Comparison of ENCODE assay signal across 9 cellular contexts in the genomic region with DNA sequence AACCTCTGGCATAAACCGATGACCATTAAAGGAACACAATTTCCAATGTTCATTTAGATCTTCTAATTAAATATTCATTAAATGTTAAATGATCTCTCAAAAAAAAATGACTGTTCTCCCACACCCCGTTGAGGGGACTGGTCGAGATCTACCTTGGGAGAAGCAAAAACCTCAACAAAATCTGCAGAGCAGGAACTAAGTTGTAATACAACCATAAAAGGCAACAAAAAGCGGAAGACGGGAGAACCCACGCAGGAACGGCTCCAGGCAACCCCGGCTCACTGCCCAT. TPM values are rescaled to one million over a fixed set of nuclear protein-coding genes. Genes with fewer than 3 reads are reported as not detected.
DNase-seq lines count a peak whose midpoint lies in the region; ATAC-seq and TF ChIP-seq lines count a peak whose summit lies in the region.
"Had no signal": no experiment of that assay in that cellular context is flagged by ENCODE, and none has a peak within 500 bp of the region (broad histone marks: within the 10 kb centered on the region; RNA-seq: fewer than 3 reads in every experiment).

No MANE protein-coding gene starts in this region.

- peak overlapping the region; percentile 91 for H3K27ac ChIP-seq in CD8-positive, alpha-beta T cell (ENCODE audit: low read depth, low read length)
- H3K27ac ChIP-seq in esophagus muscularis mucosa (replicated peaks in 1 of 4) (peak overlapping the region; percentile 95 to 99 (median 98)), neural cell (ENCODE audit: low read length) (no peak overlapping the region)

- WGBS in esophagus muscularis mucosa = 9% methylated on average over 8 of the region's 8 CpGs

- peaks cover 19% of the 10 kb centered on the region for H3K4me1 ChIP-seq in CD8-positive, alpha-beta T cell (ENCODE audit: insufficient read depth, low read length)
- peaks cover 4 to 10% (median 6%) of the 10 kb centered on the region in 4 donors for H3K4me1 ChIP-seq in esophagus muscularis mucosa

- no peaks in the 10 kb centered on the region for H3K9me3 Mint-ChIP-seq in CD8-positive, alpha-beta T cell

- H3K27ac Mint-ChIP-seq in CD8-positive, alpha-beta T cell = peak overlapping the region; percentile 98

- no peak overlapping the region for H2AFZ ChIP-seq in neural cell (ENCODE audit: low read depth, low read length)

- no peaks in the 10 kb centered on the region for H3K36me3 ChIP-seq in CD8-positive, alpha-beta T cell (ENCODE audit: insufficient read depth, low read length)
- H3K36me3 ChIP-seq in esophagus muscularis mucosa (no peaks in the 10 kb centered on the region), neural cell (ENCODE audit: insufficient read depth, low read length) (no peaks in the 10 kb centered on the region)

- no peaks in the 10 kb centered on the region for H3K9me2 ChIP-seq in neural cell (ENCODE audit: insufficient read depth, low read length)

- no peaks in the 10 kb centered on the region for H3K27me3 ChIP-seq in CD8-positive, alpha-beta T cell (ENCODE audit: insufficient read depth, low read length)
- H3K27me3 ChIP-seq in esophagus muscularis mucosa (no peaks in the 10 kb centered on the region), neural cell (ENCODE audit: insufficient read depth, low read depth, low read length) (peaks cover 13% of the 10 kb centered on the region)

- peak overlapping the region; percentile 29 for H3K9ac ChIP-seq in neural cell (ENCODE audit: low read length)

- H3K4me1 Mint-ChIP-seq in CD8-positive, alpha-beta T cell (ENCODE audit: low read depth) = peaks cover 29% of the 10 kb centered on the region

- TF ChIP-seq CTCF in CD8-positive, alpha-beta T cell (IDR thresholded peaks at IDR 0.05) = no peak
- TF ChIP-seq CTCF in esophagus muscularis mucosa (IDR thresholded peaks at IDR 0.05) = no peak
- no peak for TF ChIP-seq CTCF in neural cell (IDR thresholded peaks at IDR 0.05; ENCODE audit: poor library complexity, severe bottlenecking)

- H3F3A ChIP-seq in neural cell (ENCODE audit: insufficient read depth, low read length, poor library complexity, severe bottlenecking) = no peaks in the 10 kb centered on the region

- POLR2A ChIA-PET in CD8-positive, alpha-beta T cell (lab: Charles Lee) = interaction anchor here (0.5 to 3.5 kb wide), 5 partner anchors 9 to 605 kb away, joined by 3 to 45 read pairs (median 3); a partner anchor contains a TSS

- no peaks in the 10 kb centered on the region for H4K20me1 ChIP-seq in neural cell (ENCODE audit: insufficient read depth)

- TF ChIP-seq RAD21 in neural cell (conservative IDR thresholded peaks at IDR 0.05) = no peak

- no peaks in the 10 kb centered on the region for H3K27me3 Mint-ChIP-seq in CD8-positive, alpha-beta T cell (ENCODE audit: low read depth)

- no peaks in the 10 kb centered on the region for H3K79me2 ChIP-seq in neural cell (replicated peaks; ENCODE audit: insufficient read depth, low read length)

- H3K36me3 Mint-ChIP-seq in CD8-positive, alpha-beta T cell = peaks cover 4% of the 10 kb centered on the region

- CTCF ChIA-PET in CD8-positive, alpha-beta T cell (lab: Charles Lee) = interaction anchor here (1.7 to 2.3 kb wide), 3 partner anchors 8 to 1048 kb away, joined by 5 to 14 read pairs (median 5); a partner anchor contains a TSS

- peak overlapping the region; percentile 81 for H3K4me3 ChIP-seq in CD8-positive, alpha-beta T cell (ENCODE audit: low read depth, low read length)
- H3K4me3 ChIP-seq in esophagus muscularis mucosa (peak overlapping the region; percentile 79 to 94 (median 85)), neural cell (ENCODE audit: low read length) (peak overlapping the region; percentile 54)

- intact Hi-C loops in CD8-positive, alpha-beta T cell (cut with DNase I, micrococcal nuclease) = loop anchor here (1.0 to 10.0 kb wide), 12 partner anchors 98 to 1108 kb away; a partner anchor contains a TSS
- intact Hi-C loops in esophagus muscularis mucosa (cut with DNase I) = no loop called here

- H3K4me2 ChIP-seq in neural cell (ENCODE audit: low read length) = no peak overlapping the region

- H3K4me3 Mint-ChIP-seq in CD8-positive, alpha-beta T cell = peak overlapping the region; percentile 96

- no peak for DNase-seq in CD8-positive, alpha-beta T cell
- DNase-seq in SKM-1 (lab: John Stamatoyannopoulos, UW; ENCODE audit: unreplicated experiment) = peak; percentile 56
- DNase-seq in esophagus muscularis mucosa (ENCODE audit: extremely low spot score) = no peak
- DNase-seq in NCI-H1436 treated with DMSO at 0.1 percent for 48 hours (lab: John Stamatoyannopoulos, UW) = no peak
- no peak for DNase-seq in NCI-H1092 treated with DMSO at 0.1 percent for 48 hours (lab: John Stamatoyannopoulos, UW)

- ATAC-seq in CD8-positive, alpha-beta T cell = peak; percentile 17
- peak; percentile 38 for ATAC-seq in GM19452 (IDR thresholded peaks at IDR 0.05; ENCODE audit: unreplicated experiment)
- ATAC-seq in HG03457 (IDR thresholded peaks at IDR 0.05; ENCODE audit: unreplicated experiment) = peak; percentile 37

- no peaks in the 10 kb centered on the region for H3K9me3 ChIP-seq in CD8-positive, alpha-beta T cell (ENCODE audit: low read length)
- no peaks in the 10 kb centered on the region for H3K9me3 ChIP-seq in esophagus muscularis mucosa
- H3K9me3 ChIP-seq in neural cell (ENCODE audit: low read length) = peaks cover 6% of the 10 kb centered on the region

- no peak for TF ChIP-seq POLR2A in esophagus muscularis mucosa (IDR thresholded peaks at IDR 0.05; ENCODE audit: low read depth)

- no peak for TF ChIP-seq EP300 in esophagus muscularis mucosa (IDR thresholded peaks at IDR 0.05)
- TF ChIP-seq EP300 in neural cell (conservative IDR thresholded peaks at IDR 0.05; ENCODE audit: poor library complexity, severe bottlenecking) = no peak

TF ChIP-seq in neural cell, 6 proteins besides CTCF, POLR2A, EP300 and RAD21:
- TF ChIP-seq POLR2AphosphoS5 (IDR thresholded peaks at IDR 0.05) (no peak), MXI1 (conservative IDR thresholded peaks at IDR 0.05; ENCODE audit: poor library complexity, severe bottlenecking) (no peak), TAF1 (IDR thresholded peaks at IDR 0.05; ENCODE audit: low read depth) (no peak), EZH2 (IDR thresholded peaks at IDR 0.05; ENCODE audit: borderline replicate concordance, insufficient read depth, low read length, poor library complexity, severe bottlenecking) (no peak), SMC3 (conservative IDR thresholded peaks at IDR 0.05; ENCODE audit: poor library complexity) (no peak)
- TF ChIP-seq, protein P1, sequence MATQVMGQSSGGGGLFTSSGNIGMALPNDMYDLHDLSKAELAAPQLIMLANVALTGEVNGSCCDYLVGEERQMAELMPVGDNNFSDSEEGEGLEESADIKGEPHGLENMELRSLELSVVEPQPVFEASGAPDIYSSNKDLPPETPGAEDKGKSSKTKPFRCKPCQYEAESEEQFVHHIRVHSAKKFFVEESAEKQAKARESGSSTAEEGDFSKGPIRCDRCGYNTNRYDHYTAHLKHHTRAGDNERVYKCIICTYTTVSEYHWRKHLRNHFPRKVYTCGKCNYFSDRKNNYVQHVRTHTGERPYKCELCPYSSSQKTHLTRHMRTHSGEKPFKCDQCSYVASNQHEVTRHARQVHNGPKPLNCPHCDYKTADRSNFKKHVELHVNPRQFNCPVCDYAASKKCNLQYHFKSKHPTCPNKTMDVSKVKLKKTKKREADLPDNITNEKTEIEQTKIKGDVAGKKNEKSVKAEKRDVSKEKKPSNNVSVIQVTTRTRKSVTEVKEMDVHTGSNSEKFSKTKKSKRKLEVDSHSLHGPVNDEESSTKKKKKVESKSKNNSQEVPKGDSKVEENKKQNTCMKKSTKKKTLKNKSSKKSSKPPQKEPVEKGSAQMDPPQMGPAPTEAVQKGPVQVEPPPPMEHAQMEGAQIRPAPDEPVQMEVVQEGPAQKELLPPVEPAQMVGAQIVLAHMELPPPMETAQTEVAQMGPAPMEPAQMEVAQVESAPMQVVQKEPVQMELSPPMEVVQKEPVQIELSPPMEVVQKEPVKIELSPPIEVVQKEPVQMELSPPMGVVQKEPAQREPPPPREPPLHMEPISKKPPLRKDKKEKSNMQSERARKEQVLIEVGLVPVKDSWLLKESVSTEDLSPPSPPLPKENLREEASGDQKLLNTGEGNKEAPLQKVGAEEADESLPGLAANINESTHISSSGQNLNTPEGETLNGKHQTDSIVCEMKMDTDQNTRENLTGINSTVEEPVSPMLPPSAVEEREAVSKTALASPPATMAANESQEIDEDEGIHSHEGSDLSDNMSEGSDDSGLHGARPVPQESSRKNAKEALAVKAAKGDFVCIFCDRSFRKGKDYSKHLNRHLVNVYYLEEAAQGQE (IDR thresholded peaks at IDR 0.05; ENCODE audit: borderline replicate concordance) = no peak

RNA-seq across cellular contexts. Expression of a gene that starts 0.8 kb away (rescaled TPM):
- total RNA-seq in CD8-positive, alpha-beta T cell = 10 to 100 TPM; 12.7 to 13.3 TPM
- total RNA-seq in esophagus muscularis mucosa = 10 to 100 TPM; 19.1 to 93.6 (median 63.7) TPM
- not detected in 2 replicates for polyA plus RNA-seq in neural cell
- polyA minus RNA-seq in neural cell = 22.9 and 28.0 TPM in 2 replicates

RNA-seq across cellular contexts. Expression of a gene that starts 5.3 kb away (rescaled TPM):
- total RNA-seq in CD8-positive, alpha-beta T cell = not detected
- total RNA-seq in esophagus muscularis mucosa = 1 to 10 TPM; 2.7 to 4.5 (median 4.3) TPM
- not detected in 2 replicates for polyA plus RNA-seq in neural cell
- 0.24 TPM in 1 of 2 replicates, not detected in the other for polyA minus RNA-seq in neural cell

RNA-seq across cellular contexts. Expression of a gene that starts 9.1 kb away (rescaled TPM):
- 10 to 100 TPM; 21.1 to 24.7 TPM for total RNA-seq in CD8-positive, alpha-beta T cell
- 10 to 100 TPM; 11.7 to 15.7 (median 14.7) TPM for total RNA-seq in esophagus muscularis mucosa
- polyA plus RNA-seq in neural cell = 27.0 and 28.1 TPM in 2 replicates
- 50.2 and 50.6 TPM in 2 replicates for polyA minus RNA-seq in neural cell

RNA-seq across cellular contexts. Expression of a gene that starts 48.6 kb away (rescaled TPM):
- not detected for total RNA-seq in CD8-positive, alpha-beta T cell
- total RNA-seq in esophagus muscularis mucosa = under 1 TPM in 1 of 4 donors, not detected in 3; 0.23 TPM
- not detected in 2 replicates for polyA plus RNA-seq in neural cell
- not detected in 2 replicates for polyA minus RNA-seq in neural cell
- total RNA-seq: T-helper 2 cell treated with Interferon-gamma antibody and Interleukin-4, amounts not matched to agents 100 ng/mL and 5 ng/mL, for 36 hours had no signal

RNA-seq across cellular contexts. Expression of a gene that starts 48.6 kb away (rescaled TPM):
- under 1 TPM; 0.36 to 0.54 TPM for total RNA-seq in CD8-positive, alpha-beta T cell
- 1 to 10 TPM; 2.0 to 2.9 (median 2.2) TPM for total RNA-seq in esophagus muscularis mucosa
- polyA plus RNA-seq in neural cell = 1.1 TPM in 1 of 2 replicates, not detected in the other
- polyA minus RNA-seq in neural cell = 0.97 and 1.4 TPM in 2 replicates
